ENCODE assay signal across 19 cellular contexts in genomic region chr10:115801987-115802386, GRCh38.
"Had no signal": no experiment of that assay in that cellular context is flagged by ENCODE, and none has a peak within 500 bp of the region (broad histone marks: within the 10 kb centered on the region; RNA-seq: fewer than 3 reads in every experiment).

No MANE protein-coding gene starts in this region.

- H3K27ac Mint-ChIP-seq: activated naive CD8-positive, alpha-beta T cell; natural killer cell; stimulated activated memory B cell treated with anti-CD40 and anti-IgM and Interleukin-4, amounts not matched to agents 10 μg/mL and 1 μg/mL and 100 μg/mL, for 72 hours had no signal

- H3K4me3 Mint-ChIP-seq: activated naive CD8-positive, alpha-beta T cell; natural killer cell; stimulated activated memory B cell treated with anti-CD40 and anti-IgM and Interleukin-4, amounts not matched to agents 10 μg/mL and 1 μg/mL and 100 μg/mL, for 72 hours had no signal

- H3K36me3 ChIP-seq: heart left ventricle, neutrophil, spleen, upper lobe of left lung, WERI-Rb-1 had no signal

- H3K27me3 ChIP-seq: dorsolateral prefrontal cortex, heart left ventricle, spleen, testis, upper lobe of left lung had no signal

- H3K9me3 Mint-ChIP-seq: stimulated activated memory B cell treated with anti-CD40 and anti-IgM and Interleukin-4, amounts not matched to agents 10 μg/mL and 1 μg/mL and 100 μg/mL, for 72 hours had no signal

- DNase-seq: activated CD4-positive, alpha-beta T cell treated with anti-CD3 and anti-CD28 coated beads, Interleukin-2, amount 50 U/mL, for 4 hours; activated T-cell treated with anti-CD3 and anti-CD28 coated beads for 4 hours; amniotic stem cell; dorsolateral prefrontal cortex; heart left ventricle; kidney glomerular epithelial cell; left ventricle myocardium superior; mesendoderm; natural killer cell; spleen; stimulated activated CD4-positive, alpha-beta T cell treated with anti-CD3 and anti-CD28 coated beads, Interleukin-4, amount 100 ng/mL, for 4 hours; testis; upper lobe of left lung; WERI-Rb-1 had no signal

- H3K4me1 ChIP-seq: heart left ventricle, spleen, testis, upper lobe of left lung had no signal

- H3K4me1 Mint-ChIP-seq: natural killer cell; stimulated activated memory B cell treated with anti-CD40 and anti-IgM and Interleukin-4, amounts not matched to agents 10 μg/mL and 1 μg/mL and 100 μg/mL, for 72 hours had no signal

- H3K27me3 Mint-ChIP-seq: activated naive CD8-positive, alpha-beta T cell; stimulated activated memory B cell treated with anti-CD40 and anti-IgM and Interleukin-4, amounts not matched to agents 10 μg/mL and 1 μg/mL and 100 μg/mL, for 72 hours had no signal

- H2AFZ ChIP-seq: parathyroid adenoma had no signal

- ATAC-seq: heart left ventricle; left ventricle myocardium superior; natural killer cell; stimulated activated memory B cell treated with anti-CD40 and anti-IgM and Interleukin-4, amounts not matched to agents 10 μg/mL and 1 μg/mL and 100 μg/mL, for 72 hours had no signal

- H3K36me3 Mint-ChIP-seq: activated naive CD8-positive, alpha-beta T cell; natural killer cell; stimulated activated memory B cell treated with anti-CD40 and anti-IgM and Interleukin-4, amounts not matched to agents 10 μg/mL and 1 μg/mL and 100 μg/mL, for 72 hours had no signal

- H3K9me3 ChIP-seq: heart left ventricle, neutrophil, testis, upper lobe of left lung had no signal

- H3K79me2 ChIP-seq: parathyroid adenoma had no signal

- H3K27ac ChIP-seq: dorsolateral prefrontal cortex, epithelial cell of prostate, heart left ventricle, neutrophil, parathyroid adenoma, spleen, testis, upper lobe of left lung, WERI-Rb-1 had no signal

- H3K9ac ChIP-seq: parathyroid adenoma had no signal

- H3K4me3 ChIP-seq: dorsolateral prefrontal cortex, heart left ventricle, spleen, testis, upper lobe of left lung had no signal
